1 cellular context compared by ENCODE assay signal in genomic region chr4:109730294-109731051, GRCh38.
A peak's percentile ranks its signal among the peaks of the same experiment; 100 is the strongest.
TF ChIP-seq lines count a peak whose summit lies in the region.

No MANE protein-coding gene starts in this region.

TF ChIP-seq in HEK293, 187 proteins besides CTCF, POLR2A, EP300 and RAD21 (continued from another document and continues in another):
- TF ChIP-seq INSM2 (tag by site-specific recombination; IDR thresholded peaks at IDR 0.05) (no peak), ZNF350 (tag by site-specific recombination; IDR thresholded peaks at IDR 0.05) (no peak), PBX3 (CRISPR knock-in tag; IDR thresholded peaks at IDR 0.05) (no peak), FEZF1 (tag by site-specific recombination; IDR thresholded peaks at IDR 0.05) (no peak), PRDM10 (tag by site-specific recombination; IDR thresholded peaks at IDR 0.05) (peak; percentile 80), ZNF366 (tag by site-specific recombination; conservative IDR thresholded peaks at IDR 0.05) (no peak), ZSCAN5A (tag by site-specific recombination; IDR thresholded peaks at IDR 0.05) (no peak), ZNF335 (tag by site-specific recombination; conservative IDR thresholded peaks at IDR 0.05) (peak; percentile 92), ZNF514 (tag by site-specific recombination; IDR thresholded peaks at IDR 0.05) (no peak), ZBTB26 (tag by site-specific recombination; optimal IDR thresholded peaks at IDR 0.05) (no peak), ZBTB49 (tag by site-specific recombination; IDR thresholded peaks at IDR 0.05; ENCODE audit: low read depth) (no peak), ZNF302 (tag by site-specific recombination; IDR thresholded peaks at IDR 0.05; ENCODE audit: low read depth) (no peak), ZNF580 (tag by site-specific recombination; IDR thresholded peaks at IDR 0.05) (no peak), ZNF548 (tag by site-specific recombination; IDR thresholded peaks at IDR 0.05) (no peak), ZNF623 (tag by site-specific recombination; IDR thresholded peaks at IDR 0.05) (no peak), ZNF138 (tag by site-specific recombination; IDR thresholded peaks at IDR 0.05; ENCODE audit: borderline replicate concordance) (no peak), KLF17 (tag by site-specific recombination; IDR thresholded peaks at IDR 0.05) (no peak), PATZ1 (tag by site-specific recombination; IDR thresholded peaks at IDR 0.05) (0 out of 2 replicates have a peak, but pooled peaks have one; percentile 33), SP2 (tag by site-specific recombination; IDR thresholded peaks at IDR 0.05) (0 out of 2 replicates have a peak, but pooled peaks have one; percentile 22), ZNF19 (tag by site-specific recombination; IDR thresholded peaks at IDR 0.05; ENCODE audit: low read depth) (no peak), ZNF239 (tag by site-specific recombination; IDR thresholded peaks at IDR 0.05) (no peak), ZNF341 (tag by site-specific recombination; IDR thresholded peaks at IDR 0.05; ENCODE audit: low read depth) (peak; percentile 73), RBAK (tag by site-specific recombination; IDR thresholded peaks at IDR 0.05) (no peak), ZNF610 (tag by site-specific recombination; IDR thresholded peaks at IDR 0.05; ENCODE audit: borderline replicate concordance) (no peak), ZBTB17 (tag by site-specific recombination; IDR thresholded peaks at IDR 0.05) (peak; percentile 66), ZNF214 (tag by site-specific recombination; IDR thresholded peaks at IDR 0.05; ENCODE audit: borderline replicate concordance) (no peak), ZNF26 (tag by site-specific recombination; IDR thresholded peaks at IDR 0.05) (no peak), ZNF423 (tag by site-specific recombination; IDR thresholded peaks at IDR 0.05) (no peak), BCL11B (tag by site-specific recombination; IDR thresholded peaks at IDR 0.05; ENCODE audit: low read depth) (no peak), ZBTB44 (tag by site-specific recombination; IDR thresholded peaks at IDR 0.05) (no peak), AEBP2 (tag by site-specific recombination; IDR thresholded peaks at IDR 0.05; ENCODE audit: borderline replicate concordance) (no peak), ZNF704 (tag by site-specific recombination; IDR thresholded peaks at IDR 0.05) (no peak), ZNF175 (tag by site-specific recombination; IDR thresholded peaks at IDR 0.05) (no peak)
